In genomic region chr2:21032338-21033236, GRCh38 we compare ENCODE assay signal across 1 cellular context.
TF ChIP-seq lines count a peak whose summit lies in the region.

No MANE protein-coding gene starts in this region.

TF ChIP-seq in IMR-90, 13 proteins besides CTCF, POLR2A, EP300 and RAD21:
- TF ChIP-seq BHLHE40 (IDR thresholded peaks at IDR 0.05; ENCODE audit: low read depth, low read length), result no peak
- TF ChIP-seq USF2 (IDR thresholded peaks at IDR 0.05; ENCODE audit: low read depth, low read length), result no peak
- no peak for TF ChIP-seq RCOR1 (IDR thresholded peaks at IDR 0.05; ENCODE audit: insufficient replicate concordance, low read length)
- no peak for TF ChIP-seq MXI1 (IDR thresholded peaks at IDR 0.05; ENCODE audit: borderline replicate concordance, low read depth, low read length)
- no peak for TF ChIP-seq SMC3 (IDR thresholded peaks at IDR 0.05; ENCODE audit: low read depth, low read length)
- no peak for TF ChIP-seq RFX5 (IDR thresholded peaks at IDR 0.05; ENCODE audit: low read depth, low read length)
- TF ChIP-seq MAFK (IDR thresholded peaks at IDR 0.05; ENCODE audit: low read depth, low read length), result no peak
- TF ChIP-seq FOS (IDR thresholded peaks at IDR 0.05; ENCODE audit: low read depth, low read length), result no peak
- TF ChIP-seq CHD1 (IDR thresholded peaks at IDR 0.05; ENCODE audit: low read depth, low read length), result no peak
- no peak for TF ChIP-seq ELK1 (IDR thresholded peaks at IDR 0.05; ENCODE audit: borderline replicate concordance, low read depth, low read length)
- TF ChIP-seq CEBPB (IDR thresholded peaks at IDR 0.05; ENCODE audit: low read depth, low read length), result no peak
- TF ChIP-seq MAZ (IDR thresholded peaks at IDR 0.05; ENCODE audit: borderline replicate concordance, low read depth, low read length), result no peak
- no peak for TF ChIP-seq NFE2L2 (IDR thresholded peaks at IDR 0.05; ENCODE audit: low read depth, low read length)
